1 cellular context compared by ENCODE assay signal in genomic region chr3:125107384-125107783, GRCh38.
TF ChIP-seq lines count a peak whose summit lies in the region.

No MANE protein-coding gene starts in this region.

TF ChIP-seq in GM12878, 131 proteins besides CTCF, POLR2A, EP300 and RAD21 (continued from another document):
- TF ChIP-seq E2F8 (IDR thresholded peaks at IDR 0.05; ENCODE audit: low read depth, partially characterized antibody) (no peak), HDGF (IDR thresholded peaks at IDR 0.05) (no peak), MYC (IDR thresholded peaks at IDR 0.05; ENCODE audit: insufficient read depth, insufficient read length, insufficient replicate concordance, low read length, severe bottlenecking) (no peak), NRF1 (conservative IDR thresholded peaks at IDR 0.05; ENCODE audit: low read depth, low read length) (no peak), RFX5 (IDR thresholded peaks at IDR 0.05; ENCODE audit: low read depth, low read length) (no peak), GABPA (IDR thresholded peaks at IDR 0.05; ENCODE audit: low read depth) (no peak), LARP7 (IDR thresholded peaks at IDR 0.05) (no peak)
